In the genomic region with DNA sequence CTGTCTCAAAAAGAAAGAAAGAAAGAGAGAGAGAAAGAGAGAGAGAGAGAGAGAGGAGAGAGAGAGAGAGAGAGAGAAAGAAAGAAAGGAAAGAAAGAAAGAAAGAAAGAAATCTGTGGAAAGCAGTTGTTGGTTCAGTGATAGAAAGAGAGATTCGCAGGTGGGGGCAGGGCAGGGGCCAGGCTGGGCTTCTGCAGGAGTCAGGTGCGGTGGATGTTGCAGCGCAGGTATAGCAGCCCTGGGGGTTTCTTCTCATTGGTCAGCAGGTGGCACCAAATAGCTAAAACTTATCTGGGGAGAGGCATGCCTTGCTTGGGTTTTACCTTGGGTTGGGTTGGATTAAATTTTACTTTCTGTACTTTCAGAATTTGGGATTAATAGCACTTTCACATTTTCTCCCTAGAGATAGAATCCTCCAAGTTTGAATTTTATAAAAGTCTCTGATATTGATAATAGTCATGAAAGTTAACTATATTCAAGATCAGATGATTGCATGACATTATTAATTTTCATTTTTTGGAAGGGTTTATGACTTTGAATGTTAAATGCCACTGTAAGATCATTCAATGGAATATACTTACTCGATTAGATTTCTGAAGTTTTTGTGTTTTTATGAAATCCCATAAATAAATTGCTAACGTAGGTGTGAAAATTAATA, we compare ENCODE assay signal across 8 cellular contexts.
A peak's percentile ranks its signal among the peaks of the same experiment; 100 is the strongest.
DNase-seq lines count a peak whose midpoint lies in the region; ATAC-seq and TF ChIP-seq lines count a peak whose summit lies in the region.

No MANE protein-coding gene starts in this region.

- intact Hi-C loops in mucosa of descending colon (cut with DNase I, micrococcal nuclease) = loop anchor here in 1 of 2 donors (10.0 kb wide), 1 partner anchor 182 kb away; no protein-coding TSS in a partner anchor

- no peak for DNase-seq in AG04449 (ENCODE audit: low read depth, low spot score)
- peak; percentile 75 for DNase-seq in NCI-H2171 treated with DMSO at 0.1 percent for 48 hours (lab: John Stamatoyannopoulos, UW)
- DNase-seq in activated CD4-positive, CD25-positive, alpha-beta regulatory T cell treated with anti-CD3 and anti-CD28 coated beads, Interleukin-2, amount 50 U/mL, for 72 hours = peak; percentile 51
- DNase-seq in choroid plexus epithelial cell (ENCODE audit: low read depth) = peak; percentile 71
- peak in 2 of 3 donors; percentile 66 to 73 for DNase-seq in mucosa of descending colon
- peak; percentile 45 to 82 (median 63) for DNase-seq in stimulated activated naive CD4-positive, alpha-beta T cell (lab: John Stamatoyannopoulos, UW)

- POLR2A ChIA-PET in AG04449 (lab: Yijun Ruan, JAX) = no interaction called here

- CTCF ChIA-PET in AG04449 (lab: Yijun Ruan, JAX) = interaction anchor here (0.8 to 5.7 kb wide), 22 partner anchors 10 to 416 kb away, joined by 3 to 83 read pairs (median 4); no protein-coding TSS in a partner anchor

- H3K9me3 ChIP-seq in mucosa of descending colon = no peaks in the 10 kb centered on the region

- peak; percentile 88 for ATAC-seq in GM18867 (IDR thresholded peaks at IDR 0.05; ENCODE audit: unreplicated experiment)
- ATAC-seq in HG03108 (IDR thresholded peaks at IDR 0.05; ENCODE audit: unreplicated experiment) = peak; percentile 75
- peak; percentile 97 for ATAC-seq in mucosa of descending colon

- H3K4me1 ChIP-seq in mucosa of descending colon (ENCODE audit: low read depth) = peaks cover 12% of the 10 kb centered on the region

- TF ChIP-seq CTCF in AG04449 (IDR thresholded peaks at IDR 0.05; ENCODE audit: insufficient read depth, low read length, missing control alignments) (peak; percentile 50), choroid plexus epithelial cell (conservative IDR thresholded peaks at IDR 0.05; ENCODE audit: low read depth, low read length) (peak; percentile 73), mucosa of descending colon (IDR thresholded peaks at IDR 0.05) (peak; percentile 11)

- no peaks in the 10 kb centered on the region for H3K36me3 ChIP-seq in mucosa of descending colon (ENCODE audit: low read depth)

- no peak overlapping the region for H3K4me3 ChIP-seq in AG04449 (ENCODE audit: low read depth, low read length)
- no peak overlapping the region for H3K4me3 ChIP-seq in choroid plexus epithelial cell (ENCODE audit: low read depth, low read length)
- no peak overlapping the region for H3K4me3 ChIP-seq in mucosa of descending colon

Comparison
In these comparisons a context has a peak if more than half of its experiments do, and no peak if none do; other contexts are left out.
1. CTCF ChIP-seq: peak in every context shown above with its lines; median percentile 73 in choroid plexus epithelial cell; 50 in AG04449; 11 in mucosa of descending colon.